ENCODE assay signal across 8 cellular contexts in genomic region chr1:150577557-150578277, GRCh38. TPM values are rescaled to one million over a fixed set of nuclear protein-coding genes. Genes with fewer than 3 reads are reported as not detected.
DNase-seq lines count a peak whose midpoint lies in the region; ATAC-seq and TF ChIP-seq lines count a peak whose summit lies in the region.

No MANE protein-coding gene starts in this region.

- peaks cover 38% of the 10 kb centered on the region for H3K4me1 ChIP-seq in CD4-positive, CD25-positive, alpha-beta regulatory T cell (ENCODE audit: control insufficient read depth, insufficient read depth, low read length, poor library complexity, severe bottlenecking)
- H3K4me1 ChIP-seq in liver (ENCODE audit: control insufficient read depth in 4 of 4, insufficient read depth in 4 of 4, low read length in 3 of 4): peaks cover 10 to 38% (median 22%) of the 10 kb centered on the region in 4 donors
- peaks cover 31 to 42% (median 40%) of the 10 kb centered on the region in 4 donors for H3K4me1 ChIP-seq in upper lobe of left lung

- no peak for TF ChIP-seq EP300 in upper lobe of left lung (IDR thresholded peaks at IDR 0.05)

- H3K27me3 ChIP-seq in CD4-positive, CD25-positive, alpha-beta regulatory T cell (ENCODE audit: control insufficient read depth, insufficient read depth, low read length): no peaks in the 10 kb centered on the region
- H3K27me3 ChIP-seq in liver (ENCODE audit: control insufficient read depth in 4 of 4, insufficient read depth in 4 of 4, low read length in 3 of 4): no peaks in the 10 kb centered on the region
- no peaks in the 10 kb centered on the region for H3K27me3 ChIP-seq in upper lobe of left lung

- H3K4me3 Mint-ChIP-seq in CD4-positive, CD25-positive, alpha-beta regulatory T cell: peak overlapping the region; percentile 98 to 100 (median 99)
- H3K4me3 Mint-ChIP-seq in IgD-negative memory B cell: peak overlapping the region; percentile 95 to 100 (median 98)

- TF ChIP-seq CTCF in astrocyte of the cerebellum (IDR thresholded peaks at IDR 0.05; ENCODE audit: low read depth, low read length, missing control alignments) (no peak), liver (IDR thresholded peaks at IDR 0.05; ENCODE audit: low read depth, low read length, missing input control) (no peak), upper lobe of left lung (IDR thresholded peaks at IDR 0.05) (no peak)

- ATAC-seq in CD4-positive, CD25-positive, alpha-beta regulatory T cell (ENCODE audit: low read depth in 2 of 2): peak in 1 of 2 donors; percentile 16
- no peak for ATAC-seq in upper lobe of left lung (ENCODE audit: low FRiP score in 2 of 2)
- no peak for ATAC-seq in HG03378 (IDR thresholded peaks at IDR 0.05; ENCODE audit: unreplicated experiment)

- H3K9me3 ChIP-seq in CD4-positive, CD25-positive, alpha-beta regulatory T cell (ENCODE audit: control insufficient read depth in 2 of 2, low read length in 2 of 2): no peaks in the 10 kb centered on the region
- H3K9me3 ChIP-seq in liver (ENCODE audit: control insufficient read depth in 4 of 4, low read length in 3 of 4) (no peaks in the 10 kb centered on the region), upper lobe of left lung (no peaks in the 10 kb centered on the region)

- peaks cover 9% of the 10 kb centered on the region for H3K27me3 Mint-ChIP-seq in CD4-positive, CD25-positive, alpha-beta regulatory T cell
- H3K27me3 Mint-ChIP-seq in IgD-negative memory B cell: no peaks in the 10 kb centered on the region

- H3K36me3 ChIP-seq in CD4-positive, CD25-positive, alpha-beta regulatory T cell (ENCODE audit: control insufficient read depth, insufficient read depth, low read length): peaks cover 59% of the 10 kb centered on the region
- peaks cover 3 to 37% (median 26%) of the 10 kb centered on the region in 4 donors for H3K36me3 ChIP-seq in liver (ENCODE audit: control insufficient read depth in 4 of 4, insufficient read depth in 3 of 4, low read depth in 1 of 4, low read length in 3 of 4)
- H3K36me3 ChIP-seq in upper lobe of left lung: peaks cover 35 to 59% (median 40%) of the 10 kb centered on the region in 4 donors

- peak overlapping the region; percentile 99 for H3K4me3 ChIP-seq in CD4-positive, CD25-positive, alpha-beta regulatory T cell (ENCODE audit: low read depth, low read length)
- H3K4me3 ChIP-seq in astrocyte of the cerebellum (ENCODE audit: low read depth, low read length) (peak overlapping the region; percentile 99), liver (ENCODE audit: low read depth in 1 of 3, low read length in 3 of 3) (peak overlapping the region; percentile 78 to 100 (median 81)), upper lobe of left lung (peak overlapping the region; percentile 61 to 97 (median 88))

- peak in 2 of 3 donors; percentile 71 to 75 for DNase-seq in CD4-positive, CD25-positive, alpha-beta regulatory T cell
- DNase-seq in astrocyte of the cerebellum (ENCODE audit: low read depth): no peak
- no peak for DNase-seq in upper lobe of left lung
- no peak for DNase-seq in MV-4-11 (lab: John Stamatoyannopoulos, UW)
- no peak for DNase-seq in NCI-H2196 (lab: John Stamatoyannopoulos, UW; ENCODE audit: unreplicated experiment)

- H3K4me1 Mint-ChIP-seq in CD4-positive, CD25-positive, alpha-beta regulatory T cell: peaks cover 11 to 45% (median 33%) of the 10 kb centered on the region in 4 donors
- peaks cover 11 to 44% (median 41%) of the 10 kb centered on the region in 3 donors for H3K4me1 Mint-ChIP-seq in IgD-negative memory B cell

- peak overlapping the region; percentile 95 for H3K27ac ChIP-seq in CD4-positive, CD25-positive, alpha-beta regulatory T cell (ENCODE audit: insufficient read depth, low read length, poor library complexity, severe bottlenecking)
- peak overlapping the region; percentile 95 to 99 for H3K27ac ChIP-seq in liver (ENCODE audit: low read depth in 1 of 2, low read length in 2 of 2)
- peak overlapping the region; percentile 98 to 100 (median 99) for H3K27ac ChIP-seq in upper lobe of left lung

- peaks cover 61% of the 10 kb centered on the region for H3K36me3 Mint-ChIP-seq in CD4-positive, CD25-positive, alpha-beta regulatory T cell
- H3K36me3 Mint-ChIP-seq in IgD-negative memory B cell: peaks cover 46% of the 10 kb centered on the region

- TF ChIP-seq RAD21 in liver (IDR thresholded peaks at IDR 0.05): no peak

- H3K27ac Mint-ChIP-seq in CD4-positive, CD25-positive, alpha-beta regulatory T cell: peak overlapping the region; percentile 97 to 99 (median 98)
- peak overlapping the region; percentile 95 to 99 (median 96) for H3K27ac Mint-ChIP-seq in IgD-negative memory B cell

- under 1% methylated on average over 12 of the region's 12 CpGs for WGBS in liver
- 2% methylated on average over 12 of the region's 12 CpGs for WGBS in upper lobe of left lung, 2 donors

- TF ChIP-seq POLR2A in upper lobe of left lung (IDR thresholded peaks at IDR 0.05): peak in 3 of 4 donors; percentile 15 to 37 (median 26)

- H3K9ac ChIP-seq in liver (ENCODE audit: low read depth in 1 of 2, low read length in 2 of 2): peak overlapping the region; percentile 99 to 100

- in situ Hi-C loops in astrocyte of the cerebellum (cut with HindIII; ENCODE audit: low sequenced_read_pairs): no loop called here

- H3K9me3 Mint-ChIP-seq in CD4-positive, CD25-positive, alpha-beta regulatory T cell: peaks cover 0 to 3% (median 0%) of the 10 kb centered on the region in 7 donors
- H3K9me3 Mint-ChIP-seq in IgD-negative memory B cell: peaks cover 0 to 1% (median 0%) of the 10 kb centered on the region in 3 donors

TF ChIP-seq in liver, 16 proteins besides CTCF, POLR2A, EP300 and RAD21:
- TF ChIP-seq TAF1 (conservative IDR thresholded peaks at IDR 0.05) (peak; percentile 19), FOXA2 (IDR thresholded peaks at IDR 0.05) (no peak)
TF ChIP-seq in liver: peak in this region for 1.

RNA-seq across cellular contexts. Expression of gene MCL1, which starts 1.7 kb away (rescaled TPM):
- 764 TPM for total RNA-seq in CD4-positive, CD25-positive, alpha-beta regulatory T cell
- 100 to 1,000 TPM; 167 to 209 (median 178) TPM for polyA plus RNA-seq in CD4-positive, CD25-positive, alpha-beta regulatory T cell
- 99.6 TPM for polyA plus RNA-seq in IgD-negative memory B cell
- total RNA-seq in liver: 100 to 1,000 TPM in 1 of 2 donors, 10 to 100 TPM in 1; 94.6 to 181 TPM
- polyA plus RNA-seq in liver: 10 to 100 TPM; 23.4 to 65.4 TPM
- total RNA-seq in upper lobe of left lung: 100 to 1,000 TPM; 188 to 580 (median 425) TPM

RNA-seq across cellular contexts. Expression of gene ADAMTSL4, which starts 28.5 kb away (rescaled TPM):
- total RNA-seq in CD4-positive, CD25-positive, alpha-beta regulatory T cell: 0.12 TPM
- polyA plus RNA-seq in CD4-positive, CD25-positive, alpha-beta regulatory T cell: under 1 TPM in 1 of 4 donors, not detected in 3; 0.22 TPM
- 0.30 TPM for polyA plus RNA-seq in IgD-negative memory B cell
- 10 to 100 TPM in 1 of 2 donors, 1 to 10 TPM in 1; 5.6 to 11.5 TPM for total RNA-seq in liver
- 10 to 100 TPM; 11.4 to 12.2 TPM for polyA plus RNA-seq in liver
- 100 to 1,000 TPM in 4 of 6 donors, 10 to 100 TPM in 2; 40.3 to 169 (median 139) TPM for total RNA-seq in upper lobe of left lung

RNA-seq across cellular contexts. Expression of gene ENSA, which starts 51.7 kb away (rescaled TPM):
- 169 TPM for total RNA-seq in CD4-positive, CD25-positive, alpha-beta regulatory T cell
- 10 to 100 TPM; 41.2 to 61.9 (median 52.4) TPM for polyA plus RNA-seq in CD4-positive, CD25-positive, alpha-beta regulatory T cell
- polyA plus RNA-seq in IgD-negative memory B cell (73.9 TPM), liver (10 to 100 TPM; 19.0 to 59.8 TPM)
- total RNA-seq in liver (10 to 100 TPM; 53.2 to 57.3 TPM), upper lobe of left lung (100 to 1,000 TPM; 141 to 271 (median 212) TPM)

Comparison
In these comparisons a context has a peak if more than half of its experiments do, and no peak if none do; other contexts are left out.
1. DNase-seq: peak in CD4-positive, CD25-positive, alpha-beta regulatory T cell (2 of 3); none in astrocyte of the cerebellum (single experiment), upper lobe of left lung (0 of 2), MV-4-11 (single experiment) and NCI-H2196 (single experiment).
2. Peak in every context shown above with its lines, with median percentiles within 50 percentile points of each other: H3K27ac ChIP-seq and H3K4me3 ChIP-seq.